Comparison of ENCODE assay signal across 8 cellular contexts in the genomic region with DNA sequence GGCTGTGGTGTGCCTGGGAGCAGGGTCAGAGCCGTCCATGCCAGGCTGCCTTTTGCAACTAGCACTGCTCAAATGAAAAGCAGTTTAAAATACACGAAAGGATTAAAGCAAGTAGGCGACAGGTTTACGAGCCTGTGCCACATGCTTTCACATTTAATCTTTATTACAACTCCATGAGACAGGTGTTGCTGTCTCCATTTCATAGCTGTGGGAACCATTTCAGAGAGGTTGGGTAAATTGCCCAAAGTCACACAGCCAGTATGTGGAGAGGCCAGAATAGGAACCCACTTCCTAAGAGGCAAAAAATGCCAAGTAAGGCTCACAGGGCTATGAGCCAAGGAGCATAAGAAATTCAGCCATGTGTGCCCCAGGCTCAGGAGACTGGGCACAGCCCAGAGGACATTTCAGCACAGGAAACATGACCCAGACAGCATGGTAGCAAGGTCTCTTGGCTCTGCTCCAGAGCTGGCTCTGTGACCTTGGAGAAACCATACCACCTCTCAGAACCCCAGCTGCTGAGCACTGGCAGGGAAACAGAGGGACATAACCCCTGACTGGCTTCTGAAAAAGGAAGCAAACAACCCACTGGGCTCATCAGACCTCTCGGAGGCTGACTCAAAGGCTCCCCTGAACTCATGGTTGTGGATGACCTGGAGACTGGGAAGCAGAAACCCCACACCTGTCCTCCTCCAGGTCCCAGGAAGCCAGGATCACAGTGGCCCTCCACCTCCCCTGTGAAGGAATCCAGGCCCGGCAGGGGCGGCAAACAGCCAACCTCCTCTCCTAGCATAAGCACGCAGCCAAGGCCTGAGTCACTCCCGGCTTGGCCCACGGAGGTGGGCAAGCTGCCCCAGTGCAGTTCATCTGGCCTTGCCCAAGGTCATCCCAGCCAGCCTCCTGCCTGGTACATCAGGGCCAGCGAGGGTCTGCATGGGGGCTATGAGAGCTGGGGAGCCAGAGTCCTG. TPM values are rescaled to one million over a fixed set of nuclear protein-coding genes. Genes with fewer than 3 reads are reported as not detected.
DNase-seq lines count a peak whose midpoint lies in the region; TF ChIP-seq lines count a peak whose summit lies in the region.

No MANE protein-coding gene starts in this region.

- H3K9ac ChIP-seq in fibroblast of lung (ENCODE audit: insufficient read depth, low read length) = no peak overlapping the region

- H3K9me3 ChIP-seq in fibroblast of lung (ENCODE audit: control insufficient read depth, insufficient read depth, low read depth, low read length) (no peaks in the 10 kb centered on the region), neutrophil (no peaks in the 10 kb centered on the region), hepatocyte (ENCODE audit: low read depth) (no peaks in the 10 kb centered on the region)

- H3K9me2 ChIP-seq in hepatocyte (replicated peaks; ENCODE audit: insufficient read depth) = no peaks in the 10 kb centered on the region

- no peak overlapping the region for H3K4me2 ChIP-seq in fibroblast of lung (ENCODE audit: extremely low read depth, insufficient read depth, low read length)
- no peak overlapping the region for H3K4me2 ChIP-seq in hepatocyte

- no peaks in the 10 kb centered on the region for H4K20me1 ChIP-seq in fibroblast of lung (ENCODE audit: control insufficient read depth, extremely low read depth, insufficient read depth, low read length)
- H4K20me1 ChIP-seq in hepatocyte (ENCODE audit: insufficient read depth, poor library complexity, severe bottlenecking) = no peaks in the 10 kb centered on the region

- DNase-seq in AG20443 (ENCODE audit: low spot score) (peak; percentile 88), SHP77 (lab: John Stamatoyannopoulos, UW) (peak; percentile 24 to 45), fibroblast of lung (ENCODE audit: low read depth in 2 of 2) (peak; percentile 76 to 84), hepatocyte (ENCODE audit: low spot score) (no peak), NCI-H1105 treated with DMSO at 0.1 percent for 48 hours (lab: John Stamatoyannopoulos, UW) (no peak), GM10266 (ENCODE audit: extremely low spot score) (no peak)
- no peak for DNase-seq in activated CD4-positive, CD25-positive, alpha-beta regulatory T cell treated with anti-CD3 and anti-CD28 coated beads, Interleukin-2, amount 50 U/mL, for 72 hours

- H3K27me3 ChIP-seq in fibroblast of lung (ENCODE audit: control insufficient read depth, insufficient read depth, low read length) (no peaks in the 10 kb centered on the region), neutrophil (no peaks in the 10 kb centered on the region), hepatocyte (no peaks in the 10 kb centered on the region)

- WGBS in hepatocyte (ENCODE audit: low lambda C conversion rate, missing lambda C conversion rate) = 71% methylated on average over 11 of the region's 11 CpGs

- H3K79me2 ChIP-seq in fibroblast of lung (ENCODE audit: control insufficient read depth, insufficient read depth, low read length) (peaks cover 15% of the 10 kb centered on the region), hepatocyte (peaks cover 44% of the 10 kb centered on the region)

- H3K27ac ChIP-seq in fibroblast of lung (ENCODE audit: insufficient read depth, low read length) (peak overlapping the region; percentile 53), neutrophil (peak overlapping the region; percentile 97), hepatocyte (no peak overlapping the region)

- H3K36me3 ChIP-seq in fibroblast of lung (ENCODE audit: control insufficient read depth, insufficient read depth, low read length) (no peaks in the 10 kb centered on the region), neutrophil (peaks cover 2% of the 10 kb centered on the region), hepatocyte (replicated peaks; ENCODE audit: insufficient read depth, low read depth) (no peaks in the 10 kb centered on the region)

- H3K4me1 ChIP-seq in fibroblast of lung (ENCODE audit: control insufficient read depth, extremely low read depth, insufficient read depth, low read length) = peaks cover 34% of the 10 kb centered on the region
- H3K4me1 ChIP-seq in neutrophil (ENCODE audit: control insufficient read depth in 1 of 2, insufficient read depth in 1 of 2, low read depth in 1 of 2, low read length in 1 of 2) = peaks cover 54 to 59% of the 10 kb centered on the region in 2 experiments
- peaks cover 30% of the 10 kb centered on the region for H3K4me1 ChIP-seq in hepatocyte (ENCODE audit: insufficient read depth)

- TF ChIP-seq CTCF in fibroblast of lung (conservative IDR thresholded peaks at IDR 0.05 in 1 of 2, IDR thresholded peaks at IDR 0.05 in 1 of 2; ENCODE audit: low read depth in 1 of 2, low read length in 2 of 2) = no peak
- TF ChIP-seq CTCF in neutrophil (IDR thresholded peaks at IDR 0.05) = no peak
- no peak for TF ChIP-seq CTCF in hepatocyte (IDR thresholded peaks at IDR 0.05; ENCODE audit: poor library complexity)
- no peak for TF ChIP-seq CTCF in GM10266 (IDR thresholded peaks at IDR 0.05; ENCODE audit: control insufficient read depth, insufficient read depth, low read depth, missing control alignments)

- H3K4me3 ChIP-seq in fibroblast of lung (replicated peaks in 1 of 4; ENCODE audit: control extremely low read depth in 1 of 4, insufficient read depth in 1 of 4, low read depth in 3 of 4, low read length in 4 of 4) (no peak overlapping the region), neutrophil (ENCODE audit: low read depth in 1 of 2, low read length in 1 of 2) (no peak overlapping the region), hepatocyte (no peak overlapping the region)

- H2AFZ ChIP-seq in fibroblast of lung (ENCODE audit: low read length) = no peak overlapping the region
- H2AFZ ChIP-seq in hepatocyte = no peak overlapping the region

RNA-seq across cellular contexts. Expression of gene MRPS23, which starts 40.3 kb away (rescaled TPM):
- total RNA-seq in fibroblast of lung (18.5 and 27.9 TPM in 2 replicates), hepatocyte (21.9 and 35.1 TPM in 2 replicates)
- polyA plus RNA-seq in fibroblast of lung (40.0 and 57.6 TPM in 2 replicates), hepatocyte (44.2 and 50.4 TPM in 2 replicates)
- 43.7 and 57.2 TPM in 2 replicates for polyA plus RNA-seq in fibroblast of lung (2012)
- polyA minus RNA-seq in fibroblast of lung (ENCODE audit: low replicate concordance) = 23.0 and 43.6 TPM in 2 replicates

Comparison
In these comparisons a context has a peak if more than half of its experiments do, and no peak if none do; other contexts are left out.
1. DNase-seq: peak in AG20443 (single experiment), SHP77 (2 of 2) and fibroblast of lung (2 of 2); none in activated CD4-positive, CD25-positive, alpha-beta regulatory T cell treated with anti-CD3 and anti-CD28 coated beads, Interleukin-2, amount 50 U/mL, for 72 hours (single experiment), hepatocyte (single experiment), NCI-H1105 treated with DMSO at 0.1 percent for 48 hours (single experiment) and GM10266 (single experiment).